25 cellular contexts compared by ENCODE assay signal in the genomic region with DNA sequence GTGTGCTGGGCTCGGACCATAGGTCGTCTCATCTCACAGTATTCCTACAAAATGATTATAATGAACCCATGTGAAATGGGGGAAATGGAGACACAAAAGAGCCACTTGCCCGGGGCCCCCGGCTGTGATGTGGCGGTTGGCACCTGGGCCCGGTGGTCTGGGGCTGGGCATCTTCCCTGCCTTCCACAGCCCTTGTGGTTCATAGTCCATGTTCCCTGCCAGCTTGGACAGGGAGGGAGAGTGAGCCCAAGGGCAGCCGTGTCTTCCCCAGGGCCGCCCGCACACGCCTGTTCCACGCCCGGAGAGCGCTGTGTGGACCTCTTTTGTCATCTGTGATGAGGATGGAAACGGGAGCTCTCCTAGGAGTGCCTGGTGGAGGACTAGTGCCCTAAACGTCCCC. TPM values are rescaled to one million over a fixed set of nuclear protein-coding genes. Genes with fewer than 3 reads are reported as not detected.
"Had no signal": no experiment of that assay in that cellular context is flagged by ENCODE, and none has a peak within 500 bp of the region (broad histone marks: within the 10 kb centered on the region; RNA-seq: fewer than 3 reads in every experiment).

No MANE protein-coding gene starts in this region.

- FAIRE-seq: small intestine, urothelium cell line had no signal

- H3K9ac ChIP-seq: neural progenitor cell, parathyroid adenoma had no signal

- DNase-seq: naive thymus-derived CD4-positive, alpha-beta T cell; natural killer cell; nucleus accumbens; psoas muscle; right lobe of liver; sigmoid colon; small intestine; stimulated activated CD4-positive, alpha-beta T cell treated with anti-CD3 and anti-CD28 coated beads, Interleukin-15, amount 100 ng/mL, for 24 hours; stimulated activated CD4-positive, alpha-beta T cell treated with anti-CD3 and anti-CD28 coated beads, Interleukin-2, amount 100 ng/mL, for 24 hours; stimulated activated CD4-positive, alpha-beta T cell treated with anti-CD3 and anti-CD28 coated beads, Interleukin-2, amount 100 ng/mL, for 48 hours; stimulated activated CD4-positive, alpha-beta T cell treated with anti-CD3 and anti-CD28 coated beads, Interleukin-4, amount 100 ng/mL, for 24 hours; stimulated activated naive B cell treated with anti-CD40 and anti-IgM and Interleukin-4, amounts not matched to agents 10 μg/mL and 1 μg/mL and 100 μg/mL, for 72 hours; stimulated activated naive CD4-positive, alpha-beta T cell treated with Interleukin-2 at 50 U/mL for 16 hours; stomach; tibial artery; transverse colon had no signal

- H2AFZ ChIP-seq: neural progenitor cell, parathyroid adenoma had no signal

- H3K4me2 ChIP-seq: neural progenitor cell had no signal

- H3K79me2 ChIP-seq: parathyroid adenoma had no signal

- H3K4me3 ChIP-seq: neural progenitor cell, psoas muscle, right lobe of liver, sigmoid colon, stomach, thoracic aorta, tibial artery, transverse colon, upper lobe of left lung had no signal

- H3K27ac ChIP-seq: neural progenitor cell, neutrophil, parathyroid adenoma, psoas muscle, right lobe of liver, sigmoid colon, stomach, thoracic aorta, tibial artery, transverse colon, upper lobe of left lung had no signal

- H3K36me3 ChIP-seq: neural progenitor cell, neutrophil, right lobe of liver, sigmoid colon, stomach, thoracic aorta, tibial artery, transverse colon, upper lobe of left lung had no signal

- H3K27me3 ChIP-seq: right lobe of liver had no signal

- H3K9me3 ChIP-seq: neutrophil, psoas muscle, right lobe of liver, sigmoid colon, stomach, thoracic aorta, tibial artery, transverse colon, upper lobe of left lung had no signal

- H3K4me1 ChIP-seq: parathyroid adenoma, psoas muscle, right lobe of liver, transverse colon had no signal

RNA-seq across cellular contexts. Expression of gene CPZ, which starts 5.2 kb away (rescaled TPM):
- total RNA-seq: naive thymus-derived CD4-positive, alpha-beta T cell; natural killer cell; psoas muscle had no signal
- polyA plus RNA-seq: naive thymus-derived CD4-positive, alpha-beta T cell; neural cell had no signal

RNA-seq across cellular contexts. Expression of gene GPR78, which starts 17.6 kb away (rescaled TPM):
- total RNA-seq: naive thymus-derived CD4-positive, alpha-beta T cell; natural killer cell; psoas muscle; renal cortical epithelial cell; right lobe of liver; subcutaneous adipose tissue; thoracic aorta had no signal
- polyA plus RNA-seq: naive thymus-derived CD4-positive, alpha-beta T cell; neural cell; psoas muscle; small intestine had no signal
